In the genomic region with DNA sequence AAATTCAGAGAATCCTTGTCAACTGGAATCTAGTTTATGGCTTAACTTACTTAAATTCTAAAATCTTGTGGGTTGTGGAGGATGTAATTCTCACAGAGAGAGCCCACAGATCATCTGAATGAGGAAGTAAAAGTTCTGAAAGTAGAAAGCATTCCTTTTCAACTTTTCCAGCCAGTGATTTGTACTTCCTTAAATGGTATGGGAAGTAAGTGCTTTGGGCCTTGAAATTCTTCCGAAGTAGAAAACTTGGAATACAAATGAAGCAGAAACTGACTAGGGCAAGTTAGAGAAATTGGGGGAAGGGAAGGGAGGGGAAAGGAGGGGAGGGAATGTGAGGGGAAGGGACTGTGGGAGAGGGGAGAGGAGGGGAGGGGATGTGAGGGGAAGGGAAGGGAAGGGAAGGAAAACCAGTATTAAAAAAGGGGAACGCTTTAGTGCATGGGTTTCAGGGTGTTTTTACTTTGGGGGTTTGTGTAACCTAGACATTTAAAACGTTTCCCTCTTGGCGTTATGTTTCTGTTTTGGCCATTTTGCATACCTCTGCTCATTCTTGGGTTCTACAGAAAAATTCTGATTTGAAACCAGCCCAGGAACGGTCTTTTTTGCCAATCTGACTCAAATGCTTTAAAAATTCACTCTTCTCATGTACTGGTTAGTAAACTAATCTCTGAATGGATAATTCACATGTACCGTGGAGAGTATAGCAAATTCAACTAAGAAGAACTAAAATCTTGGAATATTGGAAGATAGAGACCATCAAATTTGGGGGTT, we compare ENCODE assay signal across 13 cellular contexts. TPM values are rescaled to one million over a fixed set of nuclear protein-coding genes. Genes with fewer than 3 reads are reported as not detected.
DNase-seq lines count a peak whose midpoint lies in the region; ATAC-seq and TF ChIP-seq lines count a peak whose summit lies in the region.
"Had no signal": no experiment of that assay in that cellular context is flagged by ENCODE, and none has a peak within 500 bp of the region (broad histone marks: within the 10 kb centered on the region; RNA-seq: fewer than 3 reads in every experiment).

No MANE protein-coding gene starts in this region.

- H3K9me3 Mint-ChIP-seq in natural killer cell treated with Interleukin-12 subunit alpha and Interleukin-12 subunit beta and Interleukin-15 and Interleukin-18, amount 100 ng/mL, for 72 hours, result no peaks in the 10 kb centered on the region
- H3K9me3 Mint-ChIP-seq: stimulated activated naive CD8-positive, alpha-beta T cell treated with anti-CD3 and anti-CD28 coated beads, Interleukin-15, amount 100 ng/mL, for 72 hours had no signal

- no peak for TF ChIP-seq POLR2A in esophagus squamous epithelium (IDR thresholded peaks at IDR 0.05)
- TF ChIP-seq POLR2A in vagina (IDR thresholded peaks at IDR 0.05), result no peak

- H3K4me1 ChIP-seq in heart right ventricle (peaks cover 0 to 44% (median 20%) of the 10 kb centered on the region in 9 donors), esophagus squamous epithelium (peaks cover 9 to 50% (median 21%) of the 10 kb centered on the region in 3 donors), vagina (peaks cover 44% of the 10 kb centered on the region)

- no peak for DNase-seq in heart right ventricle
- DNase-seq in cardiac septum (ENCODE audit: low spot score), result no peak
- DNase-seq in esophagus squamous epithelium (lab: John Stamatoyannopoulos, UW), result no peak
- DNase-seq in myocyte (ENCODE audit: low read depth), result peak; percentile 31
- no peak for DNase-seq in vagina (ENCODE audit: extremely low spot score in 2 of 2)
- DNase-seq in omental fat pad (ENCODE audit: low spot score), result no peak
- no peak for DNase-seq in natural killer cell treated with Interleukin-12 subunit alpha and Interleukin-12 subunit beta and Interleukin-15 and Interleukin-18, amount 100 ng/mL, for 72 hours (ENCODE audit: low spot score)
- DNase-seq: activated naive CD4-positive, alpha-beta T cell treated with anti-CD3 and anti-CD28 coated beads, Interleukin-2, amount 50 U/mL, for 16 hours; NCI-H226; small intestine; stimulated activated naive CD8-positive, alpha-beta T cell treated with anti-CD3 and anti-CD28 coated beads, Interleukin-15, amount 100 ng/mL, for 72 hours had no signal

- H3K4me3 Mint-ChIP-seq in natural killer cell treated with Interleukin-12 subunit alpha and Interleukin-12 subunit beta and Interleukin-15 and Interleukin-18, amount 100 ng/mL, for 72 hours, result no peak overlapping the region
- H3K4me3 Mint-ChIP-seq: stimulated activated naive CD8-positive, alpha-beta T cell treated with anti-CD3 and anti-CD28 coated beads, Interleukin-15, amount 100 ng/mL, for 72 hours had no signal

- WGBS in heart right ventricle, 2 donors, result 61 to 64% methylated on average over 6 of the region's 6 CpGs
- 45 to 50% methylated on average over 6 of the region's 6 CpGs for WGBS in esophagus squamous epithelium, 2 donors

- H3K36me3 ChIP-seq in heart right ventricle (peaks cover 0 to 43% (median 20%) of the 10 kb centered on the region in 9 donors), esophagus squamous epithelium (peaks cover 0 to 32% (median 0%) of the 10 kb centered on the region in 3 donors), vagina (peaks cover 0 to 21% of the 10 kb centered on the region in 2 donors)

- peaks cover 11 to 22% of the 10 kb centered on the region in 2 donors for H3K4me1 Mint-ChIP-seq in natural killer cell treated with Interleukin-12 subunit alpha and Interleukin-12 subunit beta and Interleukin-15 and Interleukin-18, amount 100 ng/mL, for 72 hours (ENCODE audit: low read depth in 2 of 2)

- H3K4me3 ChIP-seq in heart right ventricle (peak overlapping the region in 1 of 10 donors; percentile 4), esophagus squamous epithelium (no peak overlapping the region), vagina (no peak overlapping the region)

- no peaks in the 10 kb centered on the region for H3K27me3 ChIP-seq in heart right ventricle
- no peaks in the 10 kb centered on the region for H3K27me3 ChIP-seq in esophagus squamous epithelium
- no peaks in the 10 kb centered on the region for H3K27me3 ChIP-seq in vagina

- H3K9me3 ChIP-seq in heart right ventricle, result no peaks in the 10 kb centered on the region
- no peaks in the 10 kb centered on the region for H3K9me3 ChIP-seq in esophagus squamous epithelium
- no peaks in the 10 kb centered on the region for H3K9me3 ChIP-seq in vagina

- H3K27ac ChIP-seq in heart right ventricle (peak overlapping the region in 6 of 10 donors; percentile 44 to 83 (median 52)), esophagus squamous epithelium (peak overlapping the region; percentile 76 to 90 (median 83)), vagina (peak overlapping the region; percentile 80)
- H3K27ac ChIP-seq: VCaP had no signal

- no peaks in the 10 kb centered on the region for H3K27me3 Mint-ChIP-seq in natural killer cell treated with Interleukin-12 subunit alpha and Interleukin-12 subunit beta and Interleukin-15 and Interleukin-18, amount 100 ng/mL, for 72 hours
- H3K27me3 Mint-ChIP-seq: stimulated activated naive CD8-positive, alpha-beta T cell treated with anti-CD3 and anti-CD28 coated beads, Interleukin-15, amount 100 ng/mL, for 72 hours had no signal

- intact Hi-C loops in heart right ventricle (cut with DNase I), result no loop called here
- intact Hi-C loops in cardiac septum (cut with DNase I), result no loop called here
- intact Hi-C loops in esophagus squamous epithelium (cut with DNase I), result no loop called here
- intact Hi-C loops in vagina (cut with DNase I), result no loop called here

- H3K27ac Mint-ChIP-seq in natural killer cell treated with Interleukin-12 subunit alpha and Interleukin-12 subunit beta and Interleukin-15 and Interleukin-18, amount 100 ng/mL, for 72 hours, result no peak overlapping the region
- H3K27ac Mint-ChIP-seq: stimulated activated naive CD8-positive, alpha-beta T cell treated with anti-CD3 and anti-CD28 coated beads, Interleukin-15, amount 100 ng/mL, for 72 hours had no signal

- peak in 2 of 8 donors; percentile 3 to 18 for ATAC-seq in heart right ventricle
- ATAC-seq in omental fat pad (ENCODE audit: low FRiP score), result no peak
- no peak for ATAC-seq in natural killer cell treated with Interleukin-12 subunit alpha and Interleukin-12 subunit beta and Interleukin-15 and Interleukin-18, amount 100 ng/mL, for 72 hours
- ATAC-seq in GM21576 (IDR thresholded peaks at IDR 0.05; ENCODE audit: unreplicated experiment), result no peak
- ATAC-seq: stimulated activated naive CD8-positive, alpha-beta T cell treated with anti-CD3 and anti-CD28 coated beads, Interleukin-15, amount 100 ng/mL, for 72 hours had no signal

- peaks cover 14% of the 10 kb centered on the region for H3K36me3 Mint-ChIP-seq in natural killer cell treated with Interleukin-12 subunit alpha and Interleukin-12 subunit beta and Interleukin-15 and Interleukin-18, amount 100 ng/mL, for 72 hours

- TF ChIP-seq CTCF in heart right ventricle (IDR thresholded peaks at IDR 0.05) (no peak), esophagus squamous epithelium (IDR thresholded peaks at IDR 0.05) (no peak), vagina (IDR thresholded peaks at IDR 0.05) (no peak), omental fat pad (IDR thresholded peaks at IDR 0.05) (no peak)

RNA-seq across cellular contexts. Expression of a gene that starts 15.5 kb away (rescaled TPM):
- total RNA-seq in heart right ventricle, result 10 to 100 TPM in 3 of 10 donors, 1 to 10 TPM in 7; 8.1 to 15.7 (median 9.5) TPM
- 1 to 10 TPM; 3.0 to 4.0 TPM for polyA plus RNA-seq in heart right ventricle
- 13.0 TPM for total RNA-seq in cardiac septum
- 10 to 100 TPM; 25.5 to 49.6 (median 25.9) TPM for total RNA-seq in esophagus squamous epithelium
- total RNA-seq in myocyte, result 21.3 and 28.9 TPM in 2 replicates
- polyA plus RNA-seq in myocyte (2012), result 4.1 TPM
- 50.8 TPM for total RNA-seq in vagina
- total RNA-seq in omental fat pad, result 10 to 100 TPM; 49.7 to 80.9 (median 59.3) TPM
- total RNA-seq in natural killer cell treated with Interleukin-12 subunit alpha and Interleukin-12 subunit beta and Interleukin-15 and Interleukin-18, amount 100 ng/mL, for 72 hours, result 10 to 100 TPM; 10.7 to 26.1 TPM

RNA-seq across cellular contexts. Expression of a gene that starts 39.1 kb away (rescaled TPM):
- total RNA-seq in heart right ventricle (10 to 100 TPM; 19.1 to 32.8 (median 26.8) TPM), cardiac septum (25.6 TPM), esophagus squamous epithelium (10 to 100 TPM; 18.3 to 42.2 (median 28.6) TPM), myocyte (16.1 and 18.1 TPM in 2 replicates), vagina (34.9 TPM), omental fat pad (10 to 100 TPM; 32.9 to 85.7 (median 35.9) TPM)
- 10 to 100 TPM; 13.0 to 22.8 TPM for polyA plus RNA-seq in heart right ventricle
- 41.1 TPM for polyA plus RNA-seq in myocyte (2012)
- total RNA-seq in natural killer cell treated with Interleukin-12 subunit alpha and Interleukin-12 subunit beta and Interleukin-15 and Interleukin-18, amount 100 ng/mL, for 72 hours, result 10 to 100 TPM; 72.9 to 92.0 TPM

RNA-seq across cellular contexts. Expression of a gene that starts 39.1 kb away (rescaled TPM):
- total RNA-seq in heart right ventricle (10 to 100 TPM; 46.1 to 80.6 (median 55.6) TPM), cardiac septum (43.2 TPM), esophagus squamous epithelium (10 to 100 TPM; 51.2 to 83.4 (median 63.4) TPM), myocyte (35.5 and 36.6 TPM in 2 replicates), vagina (59.4 TPM), omental fat pad (10 to 100 TPM; 53.7 to 61.3 (median 57.4) TPM)
- 10 to 100 TPM; 17.2 to 38.0 TPM for polyA plus RNA-seq in heart right ventricle
- polyA plus RNA-seq in myocyte (2012), result 72.9 TPM
- total RNA-seq in natural killer cell treated with Interleukin-12 subunit alpha and Interleukin-12 subunit beta and Interleukin-15 and Interleukin-18, amount 100 ng/mL, for 72 hours, result 100 to 1,000 TPM; 118 to 133 TPM
